4 cellular contexts compared by ENCODE assay signal in genomic region chr20:64123517-64123916, GRCh38. TPM values are rescaled to one million over a fixed set of nuclear protein-coding genes. Genes with fewer than 3 reads are reported as not detected.
"Had no signal": no experiment of that assay in that cellular context is flagged by ENCODE, and none has a peak within 500 bp of the region (broad histone marks: within the 10 kb centered on the region; RNA-seq: fewer than 3 reads in every experiment).

No MANE protein-coding gene starts in this region.

RNA-seq across cellular contexts. Expression of gene NPBWR2, which starts 16.2 kb away (rescaled TPM):
- total RNA-seq: LHCN-M2, M059J, MCF 10A, NCI-H460 had no signal

RNA-seq across cellular contexts. Expression of gene LKAAEAR1, which starts 39.3 kb away (rescaled TPM):
- total RNA-seq: M059J, MCF 10A, NCI-H460 had no signal

RNA-seq across cellular contexts. Expression of gene MYT1, which starts 40.7 kb away (rescaled TPM):
- total RNA-seq: LHCN-M2, M059J, MCF 10A, NCI-H460 had no signal
